Comparison of ENCODE assay signal across 10 cellular contexts in the genomic region with DNA sequence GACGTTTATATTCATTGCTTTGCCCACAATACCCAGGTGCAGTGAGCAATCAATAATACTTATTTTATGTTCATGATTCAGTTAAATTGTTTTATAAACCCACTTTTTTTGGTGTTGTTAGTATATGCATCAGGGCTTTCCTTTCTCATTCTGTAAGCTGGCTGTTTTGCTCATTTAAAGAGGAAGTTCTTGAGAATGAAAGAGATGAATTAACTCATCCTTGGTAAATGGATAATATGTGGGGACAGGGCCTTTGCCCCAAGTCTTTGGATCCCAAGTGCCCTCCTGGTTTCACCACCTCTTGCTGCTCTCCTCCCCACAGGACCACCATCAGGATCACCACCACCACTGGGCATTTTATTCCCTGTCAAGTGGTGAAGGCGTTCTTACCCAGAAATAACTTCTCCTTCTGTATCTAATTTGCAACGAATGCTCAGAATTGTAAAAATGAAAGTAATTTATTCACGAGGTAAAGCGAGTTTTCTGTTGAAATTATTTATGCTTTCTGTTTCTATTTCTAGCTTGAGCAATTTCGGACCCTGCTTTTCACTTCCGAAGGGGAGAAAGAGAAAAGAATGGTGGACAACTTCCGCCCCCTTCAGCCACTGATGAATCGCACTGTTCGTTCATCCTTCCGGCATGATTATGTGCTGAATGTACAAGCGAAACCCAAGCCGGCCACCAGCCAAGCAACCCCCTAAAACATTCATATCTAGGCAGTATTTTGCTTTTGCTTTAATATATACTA. TPM values are rescaled to one million over a fixed set of nuclear protein-coding genes. Genes with fewer than 3 reads are reported as not detected.
DNase-seq lines count a peak whose midpoint lies in the region; ATAC-seq and TF ChIP-seq lines count a peak whose summit lies in the region.
"Had no signal": no experiment of that assay in that cellular context is flagged by ENCODE, and none has a peak within 500 bp of the region (broad histone marks: within the 10 kb centered on the region; RNA-seq: fewer than 3 reads in every experiment).

No MANE protein-coding gene starts in this region.

- H3K27ac Mint-ChIP-seq in T-cell, result peak overlapping the region; percentile 93 to 98
- H3K27ac Mint-ChIP-seq: activated T-cell treated with anti-CD3 and anti-CD28 coated beads, Interleukin-2, amount 50 U/mL, for 72 hours had no signal

- H3K27me3 Mint-ChIP-seq in T-cell, result no peaks in the 10 kb centered on the region

- no peaks in the 10 kb centered on the region for H3K9me3 Mint-ChIP-seq in T-cell
- H3K9me3 Mint-ChIP-seq: activated T-cell treated with anti-CD3 and anti-CD28 coated beads, Interleukin-2, amount 50 U/mL, for 72 hours had no signal

- H3K36me3 ChIP-seq in upper lobe of right lung (peaks cover 9% of the 10 kb centered on the region), tibial nerve (peaks cover 0 to 41% (median 0%) of the 10 kb centered on the region in 3 donors)

- CTCF ChIA-PET in T-cell (lab: Charles Lee), result interaction anchor here (0.6 to 2.0 kb wide), 2 partner anchors 9 to 31 kb away, joined by 3 to 4 read pairs; partner anchors contain the start of gene ZRSR2 (in 1 of the 2)

- TF ChIP-seq POLR2A in tibial nerve (IDR thresholded peaks at IDR 0.05), result no peak

- POLR2A ChIA-PET in T-cell (lab: Charles Lee), result no interaction called here

- TF ChIP-seq CTCF in upper lobe of right lung (IDR thresholded peaks at IDR 0.05), result no peak
- TF ChIP-seq CTCF in tibial nerve (IDR thresholded peaks at IDR 0.05), result no peak

- peak overlapping the region; percentile 74 to 81 (median 75) for H3K4me3 Mint-ChIP-seq in T-cell

- H3K36me3 Mint-ChIP-seq in T-cell, result peaks cover 23% of the 10 kb centered on the region

- no peak for TF ChIP-seq EP300 in tibial nerve (IDR thresholded peaks at IDR 0.05)

- peak; percentile 77 for ATAC-seq in HG02970 (IDR thresholded peaks at IDR 0.05; ENCODE audit: low FRiP score, unreplicated experiment)
- ATAC-seq in T-cell (replicated peaks in 1 of 4), result peak in 1 of 4 experiments; percentile 67
- no peak for ATAC-seq in upper lobe of right lung
- ATAC-seq: activated T-cell treated with anti-CD3 and anti-CD28 coated beads, Interleukin-2, amount 50 U/mL, for 72 hours; heart left ventricle had no signal

- intact Hi-C loops in upper lobe of right lung (cut with DNase I), result no loop called here

- H3K9me3 ChIP-seq in upper lobe of right lung (no peaks in the 10 kb centered on the region), tibial nerve (no peaks in the 10 kb centered on the region)
- H3K9me3 ChIP-seq: heart left ventricle had no signal

- H3K4me1 ChIP-seq in upper lobe of right lung, result no peaks in the 10 kb centered on the region
- no peaks in the 10 kb centered on the region for H3K4me1 ChIP-seq in tibial nerve

- H3K4me3 ChIP-seq in upper lobe of right lung (no peak overlapping the region), tibial nerve (no peak overlapping the region)

- peak; percentile 61 for DNase-seq in activated effector memory CD4-positive, alpha-beta T cell treated with anti-CD3 and anti-CD28 coated beads, Interleukin-2, amount 50 U/mL, for 16 hours
- no peak for DNase-seq in activated effector memory CD4-positive, alpha-beta T cell treated with Interleukin-2 at 50 U/mL for 16 hours
- DNase-seq in T-cell (no peak), upper lobe of right lung (no peak), NCI-H2227 (lab: John Stamatoyannopoulos, UW; ENCODE audit: unreplicated experiment) (no peak), tibial nerve (ENCODE audit: low spot score in 2 of 2) (no peak)
- DNase-seq in stimulated activated CD8-positive, alpha-beta memory T cell treated with anti-CD3 and anti-CD28 coated beads, Interleukin-4, amount 100 ng/mL, for 48 hours, result no peak
- DNase-seq: heart left ventricle had no signal

- no peaks in the 10 kb centered on the region for H3K27me3 ChIP-seq in upper lobe of right lung
- no peaks in the 10 kb centered on the region for H3K27me3 ChIP-seq in tibial nerve

- 57 to 81% methylated on average over 13 of the region's 13 CpGs for WGBS in tibial nerve, 2 donors

- H3K4me1 Mint-ChIP-seq in T-cell, result peaks cover 7 to 14% (median 11%) of the 10 kb centered on the region in 3 donors

- H3K27ac ChIP-seq in upper lobe of right lung, result peak overlapping the region; percentile 58
- H3K27ac ChIP-seq in tibial nerve, result no peak overlapping the region

RNA-seq across cellular contexts. Expression of gene ZRSR2, which starts 8.1 kb away (rescaled TPM):
- 10 to 100 TPM; 18.5 to 35.4 (median 21.6) TPM for total RNA-seq in T-cell
- 9.5 TPM for total RNA-seq in upper lobe of right lung
- total RNA-seq in tibial nerve, result 10 to 100 TPM in 2 of 4 donors, 1 to 10 TPM in 2; 2.4 to 12.8 (median 9.3) TPM

RNA-seq across cellular contexts. Expression of gene CA5B, which starts 44.1 kb away (rescaled TPM):
- total RNA-seq in T-cell (10 to 100 TPM; 34.2 to 80.9 (median 44.6) TPM), upper lobe of right lung (11.2 TPM), tibial nerve (10 to 100 TPM in 3 of 4 donors, 1 to 10 TPM in 1; 9.6 to 17.6 (median 12.5) TPM)
